13 cellular contexts compared by ENCODE assay signal in the genomic region with DNA sequence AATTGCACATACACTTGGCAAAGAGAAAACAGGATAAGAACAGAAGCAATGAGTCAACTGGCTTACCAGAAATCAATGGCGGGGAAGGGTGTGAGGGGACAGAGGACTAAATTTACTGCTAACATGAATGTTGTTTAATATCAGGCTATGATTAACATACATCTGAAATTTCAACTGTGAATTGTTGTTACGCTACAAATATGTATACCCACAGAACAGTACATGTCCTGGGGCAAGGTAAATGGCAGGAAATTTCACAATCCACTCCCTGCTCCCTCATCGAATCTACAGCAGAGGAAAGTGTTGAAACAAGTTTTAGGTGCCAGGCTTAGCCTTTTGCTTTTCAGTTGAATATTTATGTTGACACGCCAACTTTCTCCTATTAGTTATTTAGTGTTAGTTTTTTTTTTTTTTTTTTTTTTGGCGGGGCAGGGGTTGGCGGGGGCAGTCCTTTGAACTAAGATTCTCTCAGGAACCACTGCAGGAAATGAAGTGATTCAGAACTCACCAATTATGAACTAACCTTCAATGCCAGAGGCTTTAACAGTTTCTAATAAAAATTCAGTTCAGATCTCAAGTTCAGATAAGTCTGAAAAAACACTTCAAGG.
A peak's percentile ranks its signal among the peaks of the same experiment; 100 is the strongest.
DNase-seq lines count a peak whose midpoint lies in the region; ATAC-seq and TF ChIP-seq lines count a peak whose summit lies in the region.
"Had no signal": no experiment of that assay in that cellular context is flagged by ENCODE, and none has a peak within 500 bp of the region (broad histone marks: within the 10 kb centered on the region; RNA-seq: fewer than 3 reads in every experiment).

No MANE protein-coding gene starts in this region.

- no peaks in the 10 kb centered on the region for H3K27me3 Mint-ChIP-seq in Calu3 (ENCODE audit: unreplicated experiment)
- peaks cover 4% of the 10 kb centered on the region for H3K27me3 Mint-ChIP-seq in nephron progenitor cell (ENCODE audit: low read depth, poor library complexity)
- no peaks in the 10 kb centered on the region for H3K27me3 Mint-ChIP-seq in CD8-positive, alpha-beta T cell (ENCODE audit: low read depth)
- H3K27me3 Mint-ChIP-seq: activated B cell treated with CpG ODN at 0.5 μM for 24 hours; activated naive CD8-positive, alpha-beta T cell treated with anti-CD3 and anti-CD28 coated beads, Interleukin-2, amount 50 U/mL, for 24 hours had no signal

- TF ChIP-seq POLR2A in uterus (IDR thresholded peaks at IDR 0.05) = no peak

- intact Hi-C loops in Calu3 (cut with micrococcal nuclease; ENCODE audit: unreplicated experiment) (loop anchor here (5.0 kb wide), 3 partner anchors 34 to 154 kb away; no protein-coding TSS in a partner anchor), uterus (cut with DNase I; ENCODE audit: low total_unique reads) (no loop called here)
- intact Hi-C loops in CD8-positive, alpha-beta T cell (cut with DNase I, micrococcal nuclease) = no loop called here

- H3K27me3 ChIP-seq in CD8-positive, alpha-beta T cell (ENCODE audit: insufficient read depth, low read length) = no peaks in the 10 kb centered on the region
- no peaks in the 10 kb centered on the region for H3K27me3 ChIP-seq in uterus

- peaks cover 11% of the 10 kb centered on the region for H3K4me1 ChIP-seq in CD8-positive, alpha-beta T cell (ENCODE audit: insufficient read depth, low read length)
- H3K4me1 ChIP-seq in uterus = peaks cover 5 to 6% of the 10 kb centered on the region in 2 donors

- H3K36me3 ChIP-seq in CD8-positive, alpha-beta T cell (ENCODE audit: insufficient read depth, low read length) = peaks cover 7% of the 10 kb centered on the region
- no peaks in the 10 kb centered on the region for H3K36me3 ChIP-seq in uterus

- peak overlapping the region; percentile 39 for H3K4me3 Mint-ChIP-seq in Calu3 (ENCODE audit: low read depth, unreplicated experiment)
- no peak overlapping the region for H3K4me3 Mint-ChIP-seq in nephron progenitor cell
- H3K4me3 Mint-ChIP-seq in CD8-positive, alpha-beta T cell = no peak overlapping the region
- H3K4me3 Mint-ChIP-seq: activated B cell treated with CpG ODN at 0.5 μM for 24 hours; activated naive CD8-positive, alpha-beta T cell treated with anti-CD3 and anti-CD28 coated beads, Interleukin-2, amount 50 U/mL, for 24 hours had no signal

- H3K27ac Mint-ChIP-seq in Calu3 (ENCODE audit: unreplicated experiment) = peak overlapping the region; percentile 23
- H3K27ac Mint-ChIP-seq in nephron progenitor cell = peak overlapping the region; percentile 66
- no peak overlapping the region for H3K27ac Mint-ChIP-seq in CD8-positive, alpha-beta T cell
- H3K27ac Mint-ChIP-seq: activated B cell treated with CpG ODN at 0.5 μM for 24 hours; activated naive CD8-positive, alpha-beta T cell treated with anti-CD3 and anti-CD28 coated beads, Interleukin-2, amount 50 U/mL, for 24 hours had no signal

- H3K4me3 ChIP-seq in coronary artery = no peak overlapping the region
- H3K4me3 ChIP-seq in CD8-positive, alpha-beta T cell (ENCODE audit: low read depth, low read length) = no peak overlapping the region
- H3K4me3 ChIP-seq in uterus = no peak overlapping the region

- POLR2A ChIA-PET in CD8-positive, alpha-beta T cell (lab: Charles Lee) = interaction anchor here (1.0 to 1.6 kb wide), 2 partner anchors 12 to 37 kb away, joined by 3 read pairs; no protein-coding TSS in a partner anchor

- H3K9me3 ChIP-seq in CD8-positive, alpha-beta T cell (ENCODE audit: low read length) = no peaks in the 10 kb centered on the region
- no peaks in the 10 kb centered on the region for H3K9me3 ChIP-seq in uterus

- H3K36me3 Mint-ChIP-seq in Calu3 (ENCODE audit: insufficient read depth, unreplicated experiment) = peaks cover 10% of the 10 kb centered on the region
- H3K36me3 Mint-ChIP-seq in nephron progenitor cell (ENCODE audit: low read depth) = peaks cover 48% of the 10 kb centered on the region
- H3K36me3 Mint-ChIP-seq in CD8-positive, alpha-beta T cell = peaks cover 44% of the 10 kb centered on the region

- H3K4me1 Mint-ChIP-seq in Calu3 (ENCODE audit: low read depth, unreplicated experiment) (peaks cover 66% of the 10 kb centered on the region), nephron progenitor cell (peaks cover 29% of the 10 kb centered on the region)
- peaks cover 58% of the 10 kb centered on the region for H3K4me1 Mint-ChIP-seq in CD8-positive, alpha-beta T cell (ENCODE audit: low read depth)

- no TSS peak for BruUV-seq in Calu3 (replicated peaks; lab: Mats Ljungman, UMichigan)

- TF ChIP-seq CTCF in Calu3 (IDR thresholded peaks at IDR 0.05; ENCODE audit: unreplicated experiment) (no peak), coronary artery (IDR thresholded peaks at IDR 0.05) (no peak), nephron progenitor cell (IDR thresholded peaks at IDR 0.05) (no peak), uterus (IDR thresholded peaks at IDR 0.05) (no peak)
- TF ChIP-seq CTCF in CD8-positive, alpha-beta T cell (IDR thresholded peaks at IDR 0.05) = no peak

- ATAC-seq in CD8-positive, alpha-beta T cell = no peak
- no peak for ATAC-seq in HG02981 (IDR thresholded peaks at IDR 0.05; ENCODE audit: unreplicated experiment)
- ATAC-seq: activated naive CD8-positive, alpha-beta T cell treated with anti-CD3 and anti-CD28 coated beads, Interleukin-2, amount 50 U/mL, for 24 hours had no signal

- H3K9me3 Mint-ChIP-seq in Calu3 (ENCODE audit: low read depth, unreplicated experiment) (no peaks in the 10 kb centered on the region), nephron progenitor cell (no peaks in the 10 kb centered on the region)
- no peaks in the 10 kb centered on the region for H3K9me3 Mint-ChIP-seq in CD8-positive, alpha-beta T cell
- H3K9me3 Mint-ChIP-seq: activated B cell treated with CpG ODN at 0.5 μM for 24 hours; activated naive CD8-positive, alpha-beta T cell treated with anti-CD3 and anti-CD28 coated beads, Interleukin-2, amount 50 U/mL, for 24 hours had no signal

- CTCF ChIA-PET in Calu3 (lab: Charles Lee) = no interaction called here
- CTCF ChIA-PET in CD8-positive, alpha-beta T cell (lab: Charles Lee) = interaction anchor here (1.4 kb wide), 1 partner anchor 11 kb away, joined by 3 read pairs; no protein-coding TSS in a partner anchor

- H3K27ac ChIP-seq in coronary artery = peak overlapping the region; percentile 44 to 57
- no peak overlapping the region for H3K27ac ChIP-seq in CD8-positive, alpha-beta T cell (ENCODE audit: low read depth, low read length)
- peak overlapping the region in 1 of 2 donors; percentile 42 for H3K27ac ChIP-seq in uterus

- DNase-seq in Calu3 (peak; percentile 22), MV-4-11 (lab: John Stamatoyannopoulos, UW) (peak; percentile 25), coronary artery (ENCODE audit: low spot score) (no peak), nephron progenitor cell (no peak), RKO (ENCODE audit: low spot score) (no peak), uterus (no peak)
- DNase-seq in CD8-positive, alpha-beta T cell = no peak
- DNase-seq: activated B cell treated with CpG ODN at 0.5 μM for 24 hours; activated naive CD8-positive, alpha-beta T cell treated with anti-CD3 and anti-CD28 coated beads, Interleukin-2, amount 50 U/mL, for 24 hours; kidney glomerular epithelial cell; NCI-H2081; stimulated activated CD4-positive, alpha-beta T cell treated with anti-CD3 and anti-CD28 coated beads, Interleukin-4, amount 100 ng/mL, for 24 hours had no signal

Comparison
In these comparisons a context has a peak if more than half of its experiments do, and no peak if none do; other contexts are left out.
1. DNase-seq: peak in Calu3 (single experiment) and MV-4-11 (single experiment); none in coronary artery (single experiment), nephron progenitor cell (single experiment), CD8-positive, alpha-beta T cell (0 of 7), RKO (single experiment) and uterus (0 of 2).